Comparison of ENCODE assay signal across 1 cellular context in the genomic region with DNA sequence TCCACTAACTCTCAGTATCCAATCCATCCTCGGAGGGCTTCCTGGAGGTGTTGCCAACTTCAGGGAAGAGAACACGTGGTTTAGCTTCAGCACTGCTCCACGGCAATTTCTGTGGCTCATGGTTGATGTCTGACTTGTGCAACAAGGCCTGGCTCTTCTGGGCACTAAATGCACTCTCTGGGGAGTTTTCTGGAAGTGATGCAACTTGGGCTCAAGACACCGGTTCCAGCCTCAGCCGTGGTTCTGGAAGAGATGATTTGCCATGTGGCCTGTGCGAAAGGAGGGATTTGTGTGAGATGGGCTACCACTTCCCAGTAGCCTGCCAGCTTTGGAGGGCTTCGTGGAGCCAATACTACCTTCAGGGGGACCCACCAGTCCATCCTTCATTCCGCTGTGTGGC.
TF ChIP-seq lines count a peak whose summit lies in the region.

No MANE protein-coding gene starts in this region.

TF ChIP-seq in WTC11, 78 proteins besides CTCF, POLR2A, EP300 and RAD21 (continued from another document):
- TF ChIP-seq, protein P1, sequence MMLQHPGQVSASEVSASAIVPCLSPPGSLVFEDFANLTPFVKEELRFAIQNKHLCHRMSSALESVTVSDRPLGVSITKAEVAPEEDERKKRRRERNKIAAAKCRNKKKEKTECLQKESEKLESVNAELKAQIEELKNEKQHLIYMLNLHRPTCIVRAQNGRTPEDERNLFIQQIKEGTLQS (CRISPR knock-in tag; conservative IDR thresholded peaks at IDR 0.05): no peak
- TF ChIP-seq ZNF423 (CRISPR knock-in tag; IDR thresholded peaks at IDR 0.05) (no peak), GRHL2 (CRISPR knock-in tag; IDR thresholded peaks at IDR 0.05; ENCODE audit: insufficient replicate concordance, severe bottlenecking) (no peak), ZNF263 (CRISPR knock-in tag; IDR thresholded peaks at IDR 0.05; ENCODE audit: low read depth) (no peak), NR2C2 (CRISPR knock-in tag; IDR thresholded peaks at IDR 0.05) (no peak)
- TF ChIP-seq, protein P2, sequence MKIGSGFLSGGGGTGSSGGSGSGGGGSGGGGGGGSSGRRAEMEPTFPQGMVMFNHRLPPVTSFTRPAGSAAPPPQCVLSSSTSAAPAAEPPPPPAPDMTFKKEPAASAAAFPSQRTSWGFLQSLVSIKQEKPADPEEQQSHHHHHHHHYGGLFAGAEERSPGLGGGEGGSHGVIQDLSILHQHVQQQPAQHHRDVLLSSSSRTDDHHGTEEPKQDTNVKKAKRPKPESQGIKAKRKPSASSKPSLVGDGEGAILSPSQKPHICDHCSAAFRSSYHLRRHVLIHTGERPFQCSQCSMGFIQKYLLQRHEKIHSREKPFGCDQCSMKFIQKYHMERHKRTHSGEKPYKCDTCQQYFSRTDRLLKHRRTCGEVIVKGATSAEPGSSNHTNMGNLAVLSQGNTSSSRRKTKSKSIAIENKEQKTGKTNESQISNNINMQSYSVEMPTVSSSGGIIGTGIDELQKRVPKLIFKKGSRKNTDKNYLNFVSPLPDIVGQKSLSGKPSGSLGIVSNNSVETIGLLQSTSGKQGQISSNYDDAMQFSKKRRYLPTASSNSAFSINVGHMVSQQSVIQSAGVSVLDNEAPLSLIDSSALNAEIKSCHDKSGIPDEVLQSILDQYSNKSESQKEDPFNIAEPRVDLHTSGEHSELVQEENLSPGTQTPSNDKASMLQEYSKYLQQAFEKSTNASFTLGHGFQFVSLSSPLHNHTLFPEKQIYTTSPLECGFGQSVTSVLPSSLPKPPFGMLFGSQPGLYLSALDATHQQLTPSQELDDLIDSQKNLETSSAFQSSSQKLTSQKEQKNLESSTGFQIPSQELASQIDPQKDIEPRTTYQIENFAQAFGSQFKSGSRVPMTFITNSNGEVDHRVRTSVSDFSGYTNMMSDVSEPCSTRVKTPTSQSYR (CRISPR knock-in tag; IDR thresholded peaks at IDR 0.05): no peak
- TF ChIP-seq, protein P3, sequence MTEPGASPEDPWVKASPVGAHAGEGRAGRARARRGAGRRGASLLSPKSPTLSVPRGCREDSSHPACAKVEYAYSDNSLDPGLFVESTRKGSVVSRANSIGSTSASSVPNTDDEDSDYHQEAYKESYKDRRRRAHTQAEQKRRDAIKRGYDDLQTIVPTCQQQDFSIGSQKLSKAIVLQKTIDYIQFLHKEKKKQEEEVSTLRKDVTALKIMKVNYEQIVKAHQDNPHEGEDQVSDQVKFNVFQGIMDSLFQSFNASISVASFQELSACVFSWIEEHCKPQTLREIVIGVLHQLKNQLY (CRISPR knock-in tag; IDR thresholded peaks at IDR 0.05): no peak
- TF ChIP-seq, protein P4, sequence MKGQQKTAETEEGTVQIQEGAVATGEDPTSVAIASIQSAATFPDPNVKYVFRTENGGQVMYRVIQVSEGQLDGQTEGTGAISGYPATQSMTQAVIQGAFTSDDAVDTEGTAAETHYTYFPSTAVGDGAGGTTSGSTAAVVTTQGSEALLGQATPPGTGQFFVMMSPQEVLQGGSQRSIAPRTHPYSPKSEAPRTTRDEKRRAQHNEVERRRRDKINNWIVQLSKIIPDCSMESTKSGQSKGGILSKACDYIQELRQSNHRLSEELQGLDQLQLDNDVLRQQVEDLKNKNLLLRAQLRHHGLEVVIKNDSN (CRISPR knock-in tag; IDR thresholded peaks at IDR 0.05): no peak
- TF ChIP-seq, protein P5, sequence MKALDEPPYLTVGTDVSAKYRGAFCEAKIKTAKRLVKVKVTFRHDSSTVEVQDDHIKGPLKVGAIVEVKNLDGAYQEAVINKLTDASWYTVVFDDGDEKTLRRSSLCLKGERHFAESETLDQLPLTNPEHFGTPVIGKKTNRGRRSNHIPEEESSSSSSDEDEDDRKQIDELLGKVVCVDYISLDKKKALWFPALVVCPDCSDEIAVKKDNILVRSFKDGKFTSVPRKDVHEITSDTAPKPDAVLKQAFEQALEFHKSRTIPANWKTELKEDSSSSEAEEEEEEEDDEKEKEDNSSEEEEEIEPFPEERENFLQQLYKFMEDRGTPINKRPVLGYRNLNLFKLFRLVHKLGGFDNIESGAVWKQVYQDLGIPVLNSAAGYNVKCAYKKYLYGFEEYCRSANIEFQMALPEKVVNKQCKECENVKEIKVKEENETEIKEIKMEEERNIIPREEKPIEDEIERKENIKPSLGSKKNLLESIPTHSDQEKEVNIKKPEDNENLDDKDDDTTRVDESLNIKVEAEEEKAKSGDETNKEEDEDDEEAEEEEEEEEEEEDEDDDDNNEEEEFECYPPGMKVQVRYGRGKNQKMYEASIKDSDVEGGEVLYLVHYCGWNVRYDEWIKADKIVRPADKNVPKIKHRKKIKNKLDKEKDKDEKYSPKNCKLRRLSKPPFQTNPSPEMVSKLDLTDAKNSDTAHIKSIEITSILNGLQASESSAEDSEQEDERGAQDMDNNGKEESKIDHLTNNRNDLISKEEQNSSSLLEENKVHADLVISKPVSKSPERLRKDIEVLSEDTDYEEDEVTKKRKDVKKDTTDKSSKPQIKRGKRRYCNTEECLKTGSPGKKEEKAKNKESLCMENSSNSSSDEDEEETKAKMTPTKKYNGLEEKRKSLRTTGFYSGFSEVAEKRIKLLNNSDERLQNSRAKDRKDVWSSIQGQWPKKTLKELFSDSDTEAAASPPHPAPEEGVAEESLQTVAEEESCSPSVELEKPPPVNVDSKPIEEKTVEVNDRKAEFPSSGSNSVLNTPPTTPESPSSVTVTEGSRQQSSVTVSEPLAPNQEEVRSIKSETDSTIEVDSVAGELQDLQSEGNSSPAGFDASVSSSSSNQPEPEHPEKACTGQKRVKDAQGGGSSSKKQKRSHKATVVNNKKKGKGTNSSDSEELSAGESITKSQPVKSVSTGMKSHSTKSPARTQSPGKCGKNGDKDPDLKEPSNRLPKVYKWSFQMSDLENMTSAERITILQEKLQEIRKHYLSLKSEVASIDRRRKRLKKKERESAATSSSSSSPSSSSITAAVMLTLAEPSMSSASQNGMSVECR (CRISPR knock-in tag; IDR thresholded peaks at IDR 0.05; ENCODE audit: borderline replicate concordance): no peak
- TF ChIP-seq, protein P6, sequence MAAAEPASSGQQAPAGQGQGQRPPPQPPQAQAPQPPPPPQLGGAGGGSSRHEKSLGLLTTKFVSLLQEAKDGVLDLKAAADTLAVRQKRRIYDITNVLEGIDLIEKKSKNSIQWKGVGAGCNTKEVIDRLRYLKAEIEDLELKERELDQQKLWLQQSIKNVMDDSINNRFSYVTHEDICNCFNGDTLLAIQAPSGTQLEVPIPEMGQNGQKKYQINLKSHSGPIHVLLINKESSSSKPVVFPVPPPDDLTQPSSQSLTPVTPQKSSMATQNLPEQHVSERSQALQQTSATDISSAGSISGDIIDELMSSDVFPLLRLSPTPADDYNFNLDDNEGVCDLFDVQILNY (CRISPR knock-in tag; IDR thresholded peaks at IDR 0.05): no peak
